Comparison of ENCODE assay signal across 10 cellular contexts in genomic region chr2:191041418-191042161, GRCh38. TPM values are rescaled to one million over a fixed set of nuclear protein-coding genes. Genes with fewer than 3 reads are reported as not detected.
DNase-seq lines count a peak whose midpoint lies in the region; ATAC-seq, FAIRE-seq and TF ChIP-seq lines count a peak whose summit lies in the region.
"Had no signal": no experiment of that assay in that cellular context is flagged by ENCODE, and none has a peak within 500 bp of the region (broad histone marks: within the 10 kb centered on the region; RNA-seq: fewer than 3 reads in every experiment).

No MANE protein-coding gene starts in this region.

- DNase-seq in Caki2 (ENCODE audit: low read depth), result peak; percentile 94
- DNase-seq in HuH-7 (ENCODE audit: low spot score), result peak; percentile 41
- peak in 3 of 4 experiments; percentile 10 to 57 (median 36) for DNase-seq in K562 (ENCODE audit: extremely low read depth in 1 of 4, low spot score in 3 of 4)
- DNase-seq in right lobe of liver, result peak in 1 of 3 donors; percentile 53
- no peak for DNase-seq in NCI-H187 (lab: John Stamatoyannopoulos, UW)
- no peak for DNase-seq in NOMO-1 (lab: John Stamatoyannopoulos, UW; ENCODE audit: unreplicated experiment in 2 of 2)
- no peak for DNase-seq in effector CD4-positive, alpha-beta T cell
- DNase-seq in mesenteric fat pad (ENCODE audit: low spot score), result no peak
- DNase-seq: activated CD8-positive, alpha-beta memory T cell treated with anti-CD3 and anti-CD28 coated beads, Interleukin-2, amount 50 U/mL, for 4 hours had no signal

- ATAC-seq in K562, result peak; percentile 78
- peak; percentile 42 to 100 (median 86) for ATAC-seq in right lobe of liver

- H3K9me3 ChIP-seq in K562 (replicated peaks; ENCODE audit: control insufficient read depth, insufficient read depth, low read depth, low read length) (no peaks in the 10 kb centered on the region), right lobe of liver (no peaks in the 10 kb centered on the region)

- H3K4me2 ChIP-seq in K562 (ENCODE audit: insufficient read depth, low read length), result no peak overlapping the region

- FAIRE-seq in K562 (lab: Jason Lieb, UNC), result peak; percentile 85
- FAIRE-seq: endothelial cell of umbilical vein had no signal

- WGBS in K562 (ENCODE audit: insufficient coverage, low coverage, missing lambda C conversion rate), result 14% methylated on average over 3 of the region's 3 CpGs
- 80% methylated on average over 1 of the region's 3 CpGs for WGBS in right lobe of liver (ENCODE audit: insufficient coverage, low coverage, low lambda C conversion rate, missing lambda C conversion rate)

- H3K4me3 ChIP-seq in K562 (no peak overlapping the region), right lobe of liver (no peak overlapping the region)

- H3K27me3 ChIP-seq in K562 (ENCODE audit: control insufficient read depth in 2 of 2, insufficient read depth in 2 of 2, low read length in 2 of 2) (no peaks in the 10 kb centered on the region), right lobe of liver (no peaks in the 10 kb centered on the region)

- CTCF ChIA-PET in K562 (lab: Yijun Ruan, JAX; ENCODE audit: low intra/inter-chr PET ratio), result no interaction called here

- peak overlapping the region; percentile 62 for H2AFZ ChIP-seq in K562 (ENCODE audit: low read depth, low read length)

- TF ChIP-seq POLR2A in K562 (conservative IDR thresholded peaks at IDR 0.05) (no peak), right lobe of liver (IDR thresholded peaks at IDR 0.05) (no peak)

- H4K20me1 ChIP-seq in K562 (replicated peaks; ENCODE audit: control insufficient read depth, insufficient read depth, low read length), result no peaks in the 10 kb centered on the region

- intact Hi-C loops in K562 (cut with micrococcal nuclease), result no loop called here
- intact Hi-C loops in right lobe of liver (cut with DNase I), result no loop called here

- TF ChIP-seq EP300 in K562 (IDR thresholded peaks at IDR 0.05; ENCODE audit: low read length), result no peak

- TF ChIP-seq RAD21 in K562 (CRISPR knock-in tag; conservative IDR thresholded peaks at IDR 0.05 in 1 of 2, IDR thresholded peaks at IDR 0.05 in 1 of 2), result no peak

- H3K79me2 ChIP-seq in K562 (ENCODE audit: control insufficient read depth, insufficient read depth, low read length), result no peaks in the 10 kb centered on the region

- BruUV-seq in K562 (replicated peaks; lab: Mats Ljungman, UMichigan), result no TSS peak

- H3K4me1 ChIP-seq in K562 (replicated peaks in 1 of 2; ENCODE audit: control insufficient read depth in 2 of 2, insufficient read depth in 2 of 2, low read length in 2 of 2), result peaks cover 0 to 14% of the 10 kb centered on the region in 2 experiments; a peak in 2 of 5 replicates
- no peaks in the 10 kb centered on the region for H3K4me1 ChIP-seq in right lobe of liver

- H3K36me3 ChIP-seq in K562 (ENCODE audit: control insufficient read depth, insufficient read depth, low read length) (no peaks in the 10 kb centered on the region; the same call in 2 of the 3 replicates), right lobe of liver (no peaks in the 10 kb centered on the region)

- H3K9me1 ChIP-seq in K562 (ENCODE audit: control insufficient read depth, insufficient read depth, low read length), result no peaks in the 10 kb centered on the region

- POLR2A ChIA-PET in K562 (lab: Yijun Ruan, JAX), result interaction anchor here (0.6 to 1.2 kb wide), 2 partner anchors 13 to 18 kb away, joined by 3 read pairs; no protein-coding TSS in a partner anchor

- TF ChIP-seq CTCF in K562 (IDR thresholded peaks at IDR 0.05 in 2 of 3, conservative IDR thresholded peaks at IDR 0.05 in 1 of 3; ENCODE audit: insufficient read depth in 2 of 3, low read depth in 1 of 3, low read length in 3 of 3) (no peak), right lobe of liver (IDR thresholded peaks at IDR 0.05) (no peak)

- H3K27ac ChIP-seq in K562 (ENCODE audit: extremely low read depth, low read depth, low read length), result no peak overlapping the region
- H3K27ac ChIP-seq in right lobe of liver, result no peak overlapping the region

- in situ Hi-C loops in Caki2 (cut with HindIII; ENCODE audit: low pct_unique_long_range_greater_than_20kb, low sequenced_read_pairs), result loop anchor here (25.0 kb wide), 1 partner anchor 121 kb away; the partner anchor contains the start of gene STAT4
- in situ Hi-C loops in K562 (cut with MboI), result no loop called here

- H3K9ac ChIP-seq in K562 (ENCODE audit: insufficient read depth in 1 of 2, low read depth in 2 of 2, low read length in 2 of 2), result no peak overlapping the region

TF ChIP-seq in K562, 482 proteins besides CTCF, POLR2A, EP300 and RAD21:
- TF ChIP-seq ETV5 (CRISPR knock-in tag; IDR thresholded peaks at IDR 0.05; ENCODE audit: low read depth), result no peak
- TF ChIP-seq SRSF9 (IDR thresholded peaks at IDR 0.05; ENCODE audit: borderline replicate concordance, low read depth, low read length), result no peak
- TF ChIP-seq ZNF551 (CRISPR knock-in tag; IDR thresholded peaks at IDR 0.05), result no peak
- TF ChIP-seq, protein P1, sequence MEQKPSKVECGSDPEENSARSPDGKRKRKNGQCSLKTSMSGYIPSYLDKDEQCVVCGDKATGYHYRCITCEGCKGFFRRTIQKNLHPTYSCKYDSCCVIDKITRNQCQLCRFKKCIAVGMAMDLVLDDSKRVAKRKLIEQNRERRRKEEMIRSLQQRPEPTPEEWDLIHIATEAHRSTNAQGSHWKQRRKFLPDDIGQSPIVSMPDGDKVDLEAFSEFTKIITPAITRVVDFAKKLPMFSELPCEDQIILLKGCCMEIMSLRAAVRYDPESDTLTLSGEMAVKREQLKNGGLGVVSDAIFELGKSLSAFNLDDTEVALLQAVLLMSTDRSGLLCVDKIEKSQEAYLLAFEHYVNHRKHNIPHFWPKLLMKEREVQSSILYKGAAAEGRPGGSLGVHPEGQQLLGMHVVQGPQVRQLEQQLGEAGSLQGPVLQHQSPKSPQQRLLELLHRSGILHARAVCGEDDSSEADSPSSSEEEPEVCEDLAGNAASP (IDR thresholded peaks at IDR 0.05), result no peak
- TF ChIP-seq JUND (IDR thresholded peaks at IDR 0.05; ENCODE audit: borderline replicate concordance, low read depth, low read length), result no peak
- TF ChIP-seq JUND (tag; IDR thresholded peaks at IDR 0.05; ENCODE audit: borderline replicate concordance, low read depth, low read length), result peak; percentile 27; the same call in 1 of the 3 replicates
- peak; percentile 54; the same call in 1 of the 2 replicates for TF ChIP-seq FOSL1 (tag; conservative IDR thresholded peaks at IDR 0.05)

RNA-seq across cellular contexts. Expression of gene STAT1, which starts 27.6 kb away (rescaled TPM):
- total RNA-seq in Caki2 (2014; rRNA removed; shearing (Covaris generic); ENCODE audit: low replicate concordance), result 365 and 377 TPM in 2 replicates
- 23.7 and 38.9 TPM in 2 replicates for total RNA-seq in K562 (2011; cell fraction: chromatin; rRNA removed; ENCODE audit: low replicate concordance)
- 18.3 TPM in 2 replicates for total RNA-seq in K562 (2011; cell fraction: nucleolus; rRNA removed)
- total RNA-seq in K562 (2011; cell fraction: nucleoplasm; rRNA removed), result 21.9 and 25.7 TPM in 2 replicates
- 19.3 and 25.5 TPM in 2 replicates for total RNA-seq in K562 (2014; rRNA removed)
- 26.8 and 29.8 TPM in 2 replicates for total RNA-seq in K562 (2014; rRNA removed; fragmentation: Illumina TruSeq; extraction: Trizol)
- 32.2 and 33.4 TPM in 2 replicates for total RNA-seq in K562 (2015; rRNA removed; fragmentation: Illumina TruSeq; extraction: Trizol)
- 31.8 and 34.4 TPM in 2 replicates for total RNA-seq in K562 (2021)
- 21.1 and 28.1 TPM in 2 replicates for polyA plus RNA-seq in K562 (2011; rRNA removed)
- polyA plus RNA-seq in K562 (2011; cell fraction: cytosol; rRNA removed), result 13.5 and 14.5 TPM in 2 replicates
- polyA plus RNA-seq in K562 (2011; cell fraction: nucleus; rRNA removed), result 22.4 and 26.8 TPM in 2 replicates
- polyA plus RNA-seq in K562 (2012), result 24.5 and 30.2 TPM in 2 replicates
- 26.3 and 31.0 TPM in 2 replicates for polyA plus RNA-seq in K562 (2014; fragmentation: Illumina TruSeq; extraction: Trizol)
- polyA plus RNA-seq in K562 (2014; fragmentation: Nextera tagmentation; extraction: Ambion mirVana), result 1 to 10 TPM; 8.7 to 8.8 TPM
- 20.8 and 24.4 TPM in 2 replicates for polyA plus RNA-seq in K562 (2014; rRNA removed)
- polyA minus RNA-seq in K562 (2011; rRNA and poly(A)+ RNA removed), result 37.2 and 48.2 TPM in 2 replicates
- 15.6 and 40.9 TPM in 2 replicates for polyA minus RNA-seq in K562 (2011; cell fraction: cytosol; rRNA and poly(A)+ RNA removed)
- polyA minus RNA-seq in K562 (2011; cell fraction: nucleus; rRNA and poly(A)+ RNA removed), result 27.1 and 29.4 TPM in 2 replicates
- 10 to 100 TPM; 28.9 to 72.3 (median 48.5) TPM for total RNA-seq in right lobe of liver
- 186 TPM for total RNA-seq in mesenteric fat pad

Comparison
In these comparisons a context has a peak if more than half of its experiments do, and no peak if none do; other contexts are left out.
1. DNase-seq: peak in Caki2 (single experiment), HuH-7 (single experiment) and K562 (3 of 4); none in NCI-H187 (0 of 2), NOMO-1 (0 of 2), effector CD4-positive, alpha-beta T cell (single experiment) and mesenteric fat pad (single experiment).